Comparison of ENCODE assay signal across 1 cellular context in the genomic region with DNA sequence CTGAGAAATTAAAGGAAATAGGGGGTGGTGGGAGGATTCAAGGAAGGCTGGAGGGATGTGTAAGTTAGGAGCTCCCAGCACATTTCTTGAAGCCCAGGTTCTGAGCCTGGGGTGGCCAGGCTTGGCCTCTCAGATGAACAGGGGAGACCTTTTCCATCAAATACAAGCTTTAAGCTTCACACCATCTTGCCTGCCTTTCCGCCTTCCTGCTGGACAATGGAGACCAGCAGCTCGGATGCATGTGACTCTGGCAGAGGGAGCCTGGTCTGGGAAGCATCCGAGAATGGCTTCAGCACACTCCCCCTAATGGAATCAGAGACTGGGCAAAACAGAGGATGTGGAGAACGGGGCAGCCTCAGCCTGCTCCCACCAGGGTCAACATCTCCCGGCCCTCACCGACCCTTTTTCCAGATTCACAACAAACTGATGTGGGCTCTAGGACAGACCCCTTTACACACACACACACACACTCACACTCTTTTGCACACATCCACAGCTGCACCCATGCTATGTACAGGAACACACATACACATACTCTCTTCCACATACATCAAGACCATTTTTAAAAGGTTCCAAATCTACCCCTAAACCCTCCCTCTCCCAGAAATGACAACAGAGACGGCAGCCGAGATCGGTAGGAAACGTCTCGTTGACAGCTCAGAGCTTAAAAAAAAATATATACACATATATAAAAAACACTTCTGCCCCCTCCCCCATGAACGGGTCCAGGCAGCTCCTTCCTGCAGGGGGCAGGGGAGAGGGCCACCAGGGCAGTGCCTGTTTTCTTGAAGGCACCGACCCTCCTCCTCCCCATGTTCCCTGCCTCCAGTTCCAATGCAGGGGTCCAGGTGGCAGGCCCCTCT.
TF ChIP-seq lines count a peak whose summit lies in the region.

No MANE protein-coding gene starts in this region.

TF ChIP-seq in K562, 482 proteins besides CTCF, POLR2A, EP300 and RAD21 (continued from another document and continues in another):
- no peak for TF ChIP-seq ZNF75A (CRISPR knock-in tag; IDR thresholded peaks at IDR 0.05)
- TF ChIP-seq NCOA6 (IDR thresholded peaks at IDR 0.05) = no peak
- TF ChIP-seq LCOR (CRISPR knock-in tag; IDR thresholded peaks at IDR 0.05) = no peak
- no peak for TF ChIP-seq NUFIP1 (IDR thresholded peaks at IDR 0.05; ENCODE audit: partially characterized antibody)
- TF ChIP-seq ZBTB17 (CRISPR knock-in tag; IDR thresholded peaks at IDR 0.05) = no peak
- TF ChIP-seq, protein P1, sequence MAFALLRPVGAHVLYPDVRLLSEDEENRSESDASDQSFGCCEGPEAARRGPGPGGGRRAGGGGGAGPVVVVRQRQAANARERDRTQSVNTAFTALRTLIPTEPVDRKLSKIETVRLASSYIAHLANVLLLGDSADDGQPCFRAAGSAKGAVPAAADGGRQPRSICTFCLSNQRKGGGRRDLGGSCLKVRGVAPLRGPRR (CRISPR knock-in tag; IDR thresholded peaks at IDR 0.05) = no peak
- no peak for TF ChIP-seq CAMTA2 (CRISPR knock-in tag; conservative IDR thresholded peaks at IDR 0.05)
- no peak for TF ChIP-seq ZNF445 (CRISPR knock-in tag; IDR thresholded peaks at IDR 0.05; ENCODE audit: low read depth)
- no peak for TF ChIP-seq ETV6 (IDR thresholded peaks at IDR 0.05; ENCODE audit: borderline replicate concordance in 1 of 2, low read depth in 2 of 2, low read length in 1 of 2)
- TF ChIP-seq ETV6 (CRISPR knock-in tag; IDR thresholded peaks at IDR 0.05; ENCODE audit: borderline replicate concordance) = no peak
- TF ChIP-seq NR2C1 (IDR thresholded peaks at IDR 0.05) = no peak
- TF ChIP-seq NR2C1 (tag; IDR thresholded peaks at IDR 0.05) = no peak
- no peak for TF ChIP-seq ZNF24 (IDR thresholded peaks at IDR 0.05)
- TF ChIP-seq, protein P2, sequence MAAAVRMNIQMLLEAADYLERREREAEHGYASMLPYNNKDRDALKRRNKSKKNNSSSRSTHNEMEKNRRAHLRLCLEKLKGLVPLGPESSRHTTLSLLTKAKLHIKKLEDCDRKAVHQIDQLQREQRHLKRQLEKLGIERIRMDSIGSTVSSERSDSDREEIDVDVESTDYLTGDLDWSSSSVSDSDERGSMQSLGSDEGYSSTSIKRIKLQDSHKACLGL (CRISPR knock-in tag; IDR thresholded peaks at IDR 0.05; ENCODE audit: borderline replicate concordance, poor library complexity, severe bottlenecking) = no peak
- TF ChIP-seq ASH1L (IDR thresholded peaks at IDR 0.05; ENCODE audit: borderline replicate concordance, low read depth, partially characterized antibody) = no peak
- TF ChIP-seq MEF2A (IDR thresholded peaks at IDR 0.05; ENCODE audit: control insufficient read depth, low read depth, low read length) = no peak
- no peak for TF ChIP-seq PURB (CRISPR knock-in tag; IDR thresholded peaks at IDR 0.05; ENCODE audit: low read depth)
- no peak for TF ChIP-seq FOXA1 (IDR thresholded peaks at IDR 0.05; ENCODE audit: borderline replicate concordance)
- TF ChIP-seq, protein P3, sequence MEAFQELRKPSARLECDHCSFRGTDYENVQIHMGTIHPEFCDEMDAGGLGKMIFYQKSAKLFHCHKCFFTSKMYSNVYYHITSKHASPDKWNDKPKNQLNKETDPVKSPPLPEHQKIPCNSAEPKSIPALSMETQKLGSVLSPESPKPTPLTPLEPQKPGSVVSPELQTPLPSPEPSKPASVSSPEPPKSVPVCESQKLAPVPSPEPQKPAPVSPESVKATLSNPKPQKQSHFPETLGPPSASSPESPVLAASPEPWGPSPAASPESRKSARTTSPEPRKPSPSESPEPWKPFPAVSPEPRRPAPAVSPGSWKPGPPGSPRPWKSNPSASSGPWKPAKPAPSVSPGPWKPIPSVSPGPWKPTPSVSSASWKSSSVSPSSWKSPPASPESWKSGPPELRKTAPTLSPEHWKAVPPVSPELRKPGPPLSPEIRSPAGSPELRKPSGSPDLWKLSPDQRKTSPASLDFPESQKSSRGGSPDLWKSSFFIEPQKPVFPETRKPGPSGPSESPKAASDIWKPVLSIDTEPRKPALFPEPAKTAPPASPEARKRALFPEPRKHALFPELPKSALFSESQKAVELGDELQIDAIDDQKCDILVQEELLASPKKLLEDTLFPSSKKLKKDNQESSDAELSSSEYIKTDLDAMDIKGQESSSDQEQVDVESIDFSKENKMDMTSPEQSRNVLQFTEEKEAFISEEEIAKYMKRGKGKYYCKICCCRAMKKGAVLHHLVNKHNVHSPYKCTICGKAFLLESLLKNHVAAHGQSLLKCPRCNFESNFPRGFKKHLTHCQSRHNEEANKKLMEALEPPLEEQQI (IDR thresholded peaks at IDR 0.05) = no peak
- TF ChIP-seq ZBED1 (IDR thresholded peaks at IDR 0.05) = no peak
- TF ChIP-seq CBX2 (IDR thresholded peaks at IDR 0.05; ENCODE audit: insufficient read depth, low read length, poor library complexity, severe bottlenecking) = no peak
- TF ChIP-seq U2AF1 (optimal IDR thresholded peaks at IDR 0.05; ENCODE audit: low read depth, low read length) = no peak
- TF ChIP-seq TAF15 (IDR thresholded peaks at IDR 0.05; ENCODE audit: low read depth, low read length) = no peak
- TF ChIP-seq DMBX1 (CRISPR knock-in tag; IDR thresholded peaks at IDR 0.05; ENCODE audit: borderline replicate concordance) = no peak
- TF ChIP-seq SMAD1 (IDR thresholded peaks at IDR 0.05; ENCODE audit: low read depth, low read length, partially characterized antibody) = no peak
- no peak for TF ChIP-seq DPF2 (IDR thresholded peaks at IDR 0.05)
- TF ChIP-seq, protein P4, sequence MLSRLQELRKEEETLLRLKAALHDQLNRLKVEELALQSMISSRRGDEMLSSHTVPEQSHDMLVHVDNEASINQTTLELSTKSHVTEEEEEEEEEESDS (CRISPR knock-in tag; IDR thresholded peaks at IDR 0.05) = no peak
- TF ChIP-seq NEUROD1 (IDR thresholded peaks at IDR 0.05; ENCODE audit: borderline replicate concordance, low read depth, low read length, partially characterized antibody) = no peak
- no peak for TF ChIP-seq ZNF778 (CRISPR knock-in tag; IDR thresholded peaks at IDR 0.05)
- TF ChIP-seq EGR1 (conservative IDR thresholded peaks at IDR 0.05) = no peak
- TF ChIP-seq ERF (CRISPR knock-in tag; IDR thresholded peaks at IDR 0.05) = no peak
- TF ChIP-seq RBFOX2 (IDR thresholded peaks at IDR 0.05; ENCODE audit: low read depth, low read length) = 0 out of 2 replicates have a peak, but pooled peaks have one; percentile 22
- TF ChIP-seq ELF1 (tag; IDR thresholded peaks at IDR 0.05) = no peak
- TF ChIP-seq ZNF79 (CRISPR knock-in tag; IDR thresholded peaks at IDR 0.05; ENCODE audit: low read depth) = no peak
- no peak for TF ChIP-seq ZNF316 (IDR thresholded peaks at IDR 0.05)
- TF ChIP-seq, protein P5, sequence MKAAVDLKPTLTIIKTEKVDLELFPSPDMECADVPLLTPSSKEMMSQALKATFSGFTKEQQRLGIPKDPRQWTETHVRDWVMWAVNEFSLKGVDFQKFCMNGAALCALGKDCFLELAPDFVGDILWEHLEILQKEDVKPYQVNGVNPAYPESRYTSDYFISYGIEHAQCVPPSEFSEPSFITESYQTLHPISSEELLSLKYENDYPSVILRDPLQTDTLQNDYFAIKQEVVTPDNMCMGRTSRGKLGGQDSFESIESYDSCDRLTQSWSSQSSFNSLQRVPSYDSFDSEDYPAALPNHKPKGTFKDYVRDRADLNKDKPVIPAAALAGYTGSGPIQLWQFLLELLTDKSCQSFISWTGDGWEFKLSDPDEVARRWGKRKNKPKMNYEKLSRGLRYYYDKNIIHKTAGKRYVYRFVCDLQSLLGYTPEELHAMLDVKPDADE (conservative IDR thresholded peaks at IDR 0.05; ENCODE audit: control insufficient read depth, low read depth, low read length) = no peak
- TF ChIP-seq, protein P6, sequence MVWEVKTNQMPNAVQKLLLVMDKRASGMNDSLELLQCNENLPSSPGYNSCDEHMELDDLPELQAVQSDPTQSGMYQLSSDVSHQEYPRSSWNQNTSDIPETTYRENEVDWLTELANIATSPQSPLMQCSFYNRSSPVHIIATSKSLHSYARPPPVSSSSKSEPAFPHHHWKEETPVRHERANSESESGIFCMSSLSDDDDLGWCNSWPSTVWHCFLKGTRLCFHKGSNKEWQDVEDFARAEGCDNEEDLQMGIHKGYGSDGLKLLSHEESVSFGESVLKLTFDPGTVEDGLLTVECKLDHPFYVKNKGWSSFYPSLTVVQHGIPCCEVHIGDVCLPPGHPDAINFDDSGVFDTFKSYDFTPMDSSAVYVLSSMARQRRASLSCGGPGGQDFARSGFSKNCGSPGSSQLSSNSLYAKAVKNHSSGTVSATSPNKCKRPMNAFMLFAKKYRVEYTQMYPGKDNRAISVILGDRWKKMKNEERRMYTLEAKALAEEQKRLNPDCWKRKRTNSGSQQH (CRISPR knock-in tag; IDR thresholded peaks at IDR 0.05) = peak; percentile 54; the same call in 1 of the 2 replicates
- no peak for TF ChIP-seq GATAD2A (IDR thresholded peaks at IDR 0.05)
- no peak for TF ChIP-seq HDGF (IDR thresholded peaks at IDR 0.05)
- TF ChIP-seq, protein P7, sequence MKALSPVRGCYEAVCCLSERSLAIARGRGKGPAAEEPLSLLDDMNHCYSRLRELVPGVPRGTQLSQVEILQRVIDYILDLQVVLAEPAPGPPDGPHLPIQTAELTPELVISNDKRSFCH (CRISPR knock-in tag; IDR thresholded peaks at IDR 0.05) = no peak
- TF ChIP-seq, protein P7 (tag; IDR thresholded peaks at IDR 0.05) = no peak
- TF ChIP-seq YY1 (IDR thresholded peaks at IDR 0.05; ENCODE audit: borderline replicate concordance in 1 of 3, control insufficient read depth in 1 of 3, extremely low read depth in 1 of 3, insufficient read depth in 3 of 3, insufficient read length in 1 of 3, insufficient replicate concordance in 2 of 3, low read depth in 1 of 3, low read length in 2 of 3) = no peak
- TF ChIP-seq TAF7 (tag; IDR thresholded peaks at IDR 0.05) = no peak
- TF ChIP-seq ZNF311 (CRISPR knock-in tag; IDR thresholded peaks at IDR 0.05) = no peak
- no peak for TF ChIP-seq DACH1 (IDR thresholded peaks at IDR 0.05; ENCODE audit: partially characterized antibody)
- TF ChIP-seq SRSF3 (IDR thresholded peaks at IDR 0.05; ENCODE audit: insufficient read depth, low read length) = no peak
- TF ChIP-seq, protein P8, sequence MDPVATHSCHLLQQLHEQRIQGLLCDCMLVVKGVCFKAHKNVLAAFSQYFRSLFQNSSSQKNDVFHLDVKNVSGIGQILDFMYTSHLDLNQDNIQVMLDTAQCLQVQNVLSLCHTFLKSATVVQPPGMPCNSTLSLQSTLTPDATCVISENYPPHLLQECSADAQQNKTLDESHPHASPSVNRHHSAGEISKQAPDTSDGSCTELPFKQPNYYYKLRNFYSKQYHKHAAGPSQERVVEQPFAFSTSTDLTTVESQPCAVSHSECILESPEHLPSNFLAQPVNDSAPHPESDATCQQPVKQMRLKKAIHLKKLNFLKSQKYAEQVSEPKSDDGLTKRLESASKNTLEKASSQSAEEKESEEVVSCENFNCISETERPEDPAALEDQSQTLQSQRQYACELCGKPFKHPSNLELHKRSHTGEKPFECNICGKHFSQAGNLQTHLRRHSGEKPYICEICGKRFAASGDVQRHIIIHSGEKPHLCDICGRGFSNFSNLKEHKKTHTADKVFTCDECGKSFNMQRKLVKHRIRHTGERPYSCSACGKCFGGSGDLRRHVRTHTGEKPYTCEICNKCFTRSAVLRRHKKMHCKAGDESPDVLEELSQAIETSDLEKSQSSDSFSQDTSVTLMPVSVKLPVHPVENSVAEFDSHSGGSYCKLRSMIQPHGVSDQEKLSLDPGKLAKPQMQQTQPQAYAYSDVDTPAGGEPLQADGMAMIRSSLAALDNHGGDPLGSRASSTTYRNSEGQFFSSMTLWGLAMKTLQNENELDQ (CRISPR knock-in tag; IDR thresholded peaks at IDR 0.05; ENCODE audit: borderline replicate concordance) = no peak
- TF ChIP-seq PHF8 (IDR thresholded peaks at IDR 0.05; ENCODE audit: borderline replicate concordance, low read length) = no peak
- no peak for TF ChIP-seq HMGN3 (IDR thresholded peaks at IDR 0.05; ENCODE audit: borderline replicate concordance, extremely low read depth, insufficient read length, low read depth, low read length)
- no peak for TF ChIP-seq TFAM (CRISPR knock-in tag; conservative IDR thresholded peaks at IDR 0.05)
- TF ChIP-seq ZFPM2 (CRISPR knock-in tag; IDR thresholded peaks at IDR 0.05) = no peak
- TF ChIP-seq, protein P9, sequence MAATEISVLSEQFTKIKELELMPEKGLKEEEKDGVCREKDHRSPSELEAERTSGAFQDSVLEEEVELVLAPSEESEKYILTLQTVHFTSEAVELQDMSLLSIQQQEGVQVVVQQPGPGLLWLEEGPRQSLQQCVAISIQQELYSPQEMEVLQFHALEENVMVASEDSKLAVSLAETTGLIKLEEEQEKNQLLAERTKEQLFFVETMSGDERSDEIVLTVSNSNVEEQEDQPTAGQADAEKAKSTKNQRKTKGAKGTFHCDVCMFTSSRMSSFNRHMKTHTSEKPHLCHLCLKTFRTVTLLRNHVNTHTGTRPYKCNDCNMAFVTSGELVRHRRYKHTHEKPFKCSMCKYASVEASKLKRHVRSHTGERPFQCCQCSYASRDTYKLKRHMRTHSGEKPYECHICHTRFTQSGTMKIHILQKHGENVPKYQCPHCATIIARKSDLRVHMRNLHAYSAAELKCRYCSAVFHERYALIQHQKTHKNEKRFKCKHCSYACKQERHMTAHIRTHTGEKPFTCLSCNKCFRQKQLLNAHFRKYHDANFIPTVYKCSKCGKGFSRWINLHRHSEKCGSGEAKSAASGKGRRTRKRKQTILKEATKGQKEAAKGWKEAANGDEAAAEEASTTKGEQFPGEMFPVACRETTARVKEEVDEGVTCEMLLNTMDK (IDR thresholded peaks at IDR 0.05; ENCODE audit: borderline replicate concordance, insufficient read depth, low read depth, low read length, poor library complexity, severe bottlenecking) = peak; percentile 3
- TF ChIP-seq, protein P10, sequence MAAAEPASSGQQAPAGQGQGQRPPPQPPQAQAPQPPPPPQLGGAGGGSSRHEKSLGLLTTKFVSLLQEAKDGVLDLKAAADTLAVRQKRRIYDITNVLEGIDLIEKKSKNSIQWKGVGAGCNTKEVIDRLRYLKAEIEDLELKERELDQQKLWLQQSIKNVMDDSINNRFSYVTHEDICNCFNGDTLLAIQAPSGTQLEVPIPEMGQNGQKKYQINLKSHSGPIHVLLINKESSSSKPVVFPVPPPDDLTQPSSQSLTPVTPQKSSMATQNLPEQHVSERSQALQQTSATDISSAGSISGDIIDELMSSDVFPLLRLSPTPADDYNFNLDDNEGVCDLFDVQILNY (CRISPR knock-in tag; IDR thresholded peaks at IDR 0.05) = no peak
- no peak for TF ChIP-seq MAFF (IDR thresholded peaks at IDR 0.05; ENCODE audit: low read length)
- no peak for TF ChIP-seq GTF2F1 (IDR thresholded peaks at IDR 0.05; ENCODE audit: low read depth, low read length)
- TF ChIP-seq, protein P11, sequence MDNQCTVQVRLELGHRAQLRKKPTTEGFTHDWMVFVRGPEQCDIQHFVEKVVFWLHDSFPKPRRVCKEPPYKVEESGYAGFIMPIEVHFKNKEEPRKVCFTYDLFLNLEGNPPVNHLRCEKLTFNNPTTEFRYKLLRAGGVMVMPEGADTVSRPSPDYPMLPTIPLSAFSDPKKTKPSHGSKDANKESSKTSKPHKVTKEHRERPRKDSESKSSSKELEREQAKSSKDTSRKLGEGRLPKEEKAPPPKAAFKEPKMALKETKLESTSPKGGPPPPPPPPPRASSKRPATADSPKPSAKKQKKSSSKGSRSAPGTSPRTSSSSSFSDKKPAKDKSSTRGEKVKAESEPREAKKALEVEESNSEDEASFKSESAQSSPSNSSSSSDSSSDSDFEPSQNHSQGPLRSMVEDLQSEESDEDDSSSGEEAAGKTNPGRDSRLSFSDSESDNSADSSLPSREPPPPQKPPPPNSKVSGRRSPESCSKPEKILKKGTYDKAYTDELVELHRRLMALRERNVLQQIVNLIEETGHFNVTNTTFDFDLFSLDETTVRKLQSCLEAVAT (IDR thresholded peaks at IDR 0.05) = peak in 1 of 2 experiments; percentile 17; a peak in 1 of 4 replicates
- TF ChIP-seq KDM4B (IDR thresholded peaks at IDR 0.05; ENCODE audit: borderline replicate concordance in 2 of 2, low read depth in 1 of 2) = no peak
